ENCODE assay signal across 18 cellular contexts in the genomic region with DNA sequence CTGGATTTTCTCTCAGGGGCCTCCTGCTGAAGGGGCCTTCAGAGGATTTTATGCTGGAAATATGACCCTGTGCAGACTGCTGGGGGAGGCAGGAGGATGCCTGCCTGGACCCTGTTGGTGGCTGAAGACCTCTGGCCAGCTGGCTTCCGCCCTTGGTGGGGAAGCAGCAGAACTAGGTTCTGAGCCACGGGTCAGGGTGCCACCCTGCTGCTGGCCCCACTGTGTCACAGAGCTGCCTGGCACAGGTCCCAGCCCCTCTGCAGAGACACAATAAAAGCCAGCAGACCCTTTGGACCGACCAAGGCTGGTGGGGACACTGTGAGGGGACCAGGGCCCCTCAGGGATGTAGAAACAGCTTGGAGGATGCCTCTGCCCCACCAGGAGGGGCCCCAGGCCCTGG. TPM values are rescaled to one million over a fixed set of nuclear protein-coding genes. Genes with fewer than 3 reads are reported as not detected.
DNase-seq lines count a peak whose midpoint lies in the region; ATAC-seq and TF ChIP-seq lines count a peak whose summit lies in the region.
"Had no signal": no experiment of that assay in that cellular context is flagged by ENCODE, and none has a peak within 500 bp of the region (broad histone marks: within the 10 kb centered on the region; RNA-seq: fewer than 3 reads in every experiment).

No MANE protein-coding gene starts in this region.

- intact Hi-C loops in breast epithelium (cut with DNase I; ENCODE audit: low total_unique reads), result no loop called here

- no peak overlapping the region for H3K4me3 Mint-ChIP-seq in endodermal cell
- H3K4me3 Mint-ChIP-seq: activated CD8-positive, alpha-beta memory T cell treated with anti-CD3 and anti-CD28 coated beads, Interleukin-2, amount 10 ng/mL, durations not matched to agents 7 days and 5 days; CD4-positive, alpha-beta memory T cell; naive thymus-derived CD8-positive, alpha-beta T cell; stimulated activated naive CD8-positive, alpha-beta T cell treated with anti-CD3 and anti-CD28 coated beads, Interleukin-15, Interleukin-2, amounts not matched to agents 100 ng/mL and 50 ng/mL, for 24 hours; T-helper 1 cell treated with Interleukin-12 subunit alpha and Interleukin-12 subunit beta and Interleukin-4 antibody, amounts not matched to agents 30 μg/mL and 1 μg/mL, for 36 hours had no signal

- H3K27me3 ChIP-seq in HUES6 (ENCODE audit: control insufficient read depth, insufficient read depth, low read length) (no peaks in the 10 kb centered on the region), endodermal cell (ENCODE audit: control insufficient read depth, insufficient read depth, low read length, poor library complexity, severe bottlenecking) (no peaks in the 10 kb centered on the region), lung (ENCODE audit: control insufficient read depth, insufficient read depth) (no peaks in the 10 kb centered on the region), skeletal muscle tissue (ENCODE audit: control insufficient read depth in 3 of 3, insufficient read depth in 3 of 3, low read length in 3 of 3) (no peaks in the 10 kb centered on the region), breast epithelium (no peaks in the 10 kb centered on the region)

- TF ChIP-seq CTCF in endodermal cell (conservative IDR thresholded peaks at IDR 0.05), result no peak
- no peak for TF ChIP-seq CTCF in lung (IDR thresholded peaks at IDR 0.05; ENCODE audit: control extremely low read depth, extremely low read depth)
- no peak for TF ChIP-seq CTCF in GM20000 (IDR thresholded peaks at IDR 0.05; ENCODE audit: extremely low read depth, missing control alignments)
- no peak for TF ChIP-seq CTCF in breast epithelium (IDR thresholded peaks at IDR 0.05)

- no peak for ATAC-seq in lung (ENCODE audit: insufficient read depth, low FRiP score)
- ATAC-seq: activated CD4-positive, CD25-positive, alpha-beta regulatory T cell treated with anti-CD3 and anti-CD28 coated beads, Interleukin-2, amount 50 U/mL, for 24 hours; activated CD8-positive, alpha-beta memory T cell treated with anti-CD3 and anti-CD28 coated beads, Interleukin-2, amount 10 ng/mL, durations not matched to agents 7 days and 5 days; naive thymus-derived CD8-positive, alpha-beta T cell had no signal

- no peak for TF ChIP-seq POLR2A in breast epithelium (IDR thresholded peaks at IDR 0.05)

- DNase-seq in endodermal cell (no peak), lung (ENCODE audit: low spot score) (no peak), NCI-H446 (lab: John Stamatoyannopoulos, UW) (no peak), NCI-H1436 treated with DMSO at 0.1 percent for 48 hours (lab: John Stamatoyannopoulos, UW) (no peak), GM20000 (ENCODE audit: low spot score) (no peak), breast epithelium (ENCODE audit: low spot score in 2 of 2) (no peak)
- DNase-seq: activated CD8-positive, alpha-beta memory T cell treated with anti-CD3 and anti-CD28 coated beads, Interleukin-2, amount 10 ng/mL, durations not matched to agents 7 days and 5 days; activated effector memory CD4-positive, alpha-beta T cell treated with Interleukin-2 at 50 U/mL for 16 hours; CD4-positive, alpha-beta memory T cell; DND-41; naive thymus-derived CD8-positive, alpha-beta T cell; NCI-H146; NK-92 treated with Interleukin-12 subunit alpha and Interleukin-12 subunit beta, amount 100 ng/mL, for 24 hours had no signal

- H3K9me3 ChIP-seq in HUES6 (ENCODE audit: control insufficient read depth, insufficient read depth, low read depth, low read length) (no peaks in the 10 kb centered on the region), endodermal cell (ENCODE audit: control insufficient read depth, low read length) (no peaks in the 10 kb centered on the region), lung (ENCODE audit: control insufficient read depth in 2 of 2, insufficient read depth in 1 of 2, low read length in 1 of 2) (no peaks in the 10 kb centered on the region), skeletal muscle tissue (ENCODE audit: control insufficient read depth in 3 of 3, low read length in 3 of 3) (no peaks in the 10 kb centered on the region), breast epithelium (no peaks in the 10 kb centered on the region)

- H3K27ac Mint-ChIP-seq in endodermal cell, result no peak overlapping the region
- H3K27ac Mint-ChIP-seq: activated CD8-positive, alpha-beta memory T cell treated with anti-CD3 and anti-CD28 coated beads, Interleukin-2, amount 10 ng/mL, durations not matched to agents 7 days and 5 days had no signal

- H3K36me3 ChIP-seq in HUES6 (ENCODE audit: control insufficient read depth, insufficient read depth, low read length), result peaks cover 15% of the 10 kb centered on the region
- H3K36me3 ChIP-seq in endodermal cell (ENCODE audit: control insufficient read depth, insufficient read depth, low read length), result no peaks in the 10 kb centered on the region
- H3K36me3 ChIP-seq in lung (ENCODE audit: control insufficient read depth in 2 of 2, insufficient read depth in 2 of 2, low read length in 2 of 2), result peaks cover 0 to 2% of the 10 kb centered on the region in 2 donors
- peaks cover 0 to 5% (median 2%) of the 10 kb centered on the region in 3 donors for H3K36me3 ChIP-seq in skeletal muscle tissue (ENCODE audit: control insufficient read depth in 3 of 3, insufficient read depth in 3 of 3, low read length in 3 of 3)
- no peaks in the 10 kb centered on the region for H3K36me3 ChIP-seq in breast epithelium

- H3K4me1 ChIP-seq in HUES6 (ENCODE audit: control insufficient read depth, insufficient read depth, low read length) (peaks cover 51% of the 10 kb centered on the region), endodermal cell (ENCODE audit: control insufficient read depth, insufficient read depth, low read length) (peaks cover 4% of the 10 kb centered on the region), lung (ENCODE audit: control insufficient read depth in 2 of 2, insufficient read depth in 2 of 2, low read length in 2 of 2) (peaks cover 3 to 16% of the 10 kb centered on the region in 2 donors), skeletal muscle tissue (ENCODE audit: control insufficient read depth in 3 of 3, insufficient read depth in 3 of 3, low read length in 3 of 3) (peaks cover 23 to 42% (median 36%) of the 10 kb centered on the region in 3 donors), breast epithelium (no peaks in the 10 kb centered on the region)

- peaks cover 4% of the 10 kb centered on the region for H3K4me1 Mint-ChIP-seq in endodermal cell

- H3K27ac ChIP-seq in HUES6 (ENCODE audit: low read depth, low read length) (peak overlapping the region; percentile 5; the same call in 1 of the 2 replicates), endodermal cell (ENCODE audit: low read depth, low read length) (peak overlapping the region; percentile 58), lung (ENCODE audit: low read depth in 1 of 2, low read length in 1 of 2) (peak overlapping the region; percentile 7 to 14), skeletal muscle tissue (ENCODE audit: low read depth, low read length) (peak overlapping the region; percentile 59), breast epithelium (no peak overlapping the region)

- H3K9ac ChIP-seq in HUES6 (ENCODE audit: low read length) (no peak overlapping the region), endodermal cell (ENCODE audit: extremely low read depth, low read length, poor library complexity, severe bottlenecking) (no peak overlapping the region), skeletal muscle tissue (ENCODE audit: low read depth in 1 of 3, low read length in 3 of 3) (peak overlapping the region; percentile 6 to 74 (median 54))

- 89 to 92% methylated on average over 1 to 3 of the region's 3 CpGs for WGBS in endodermal cell (ENCODE audit: insufficient coverage in 1 of 2, insufficient read length in 1 of 2), 2 experiments
- WGBS in lung, 2 donors, result 69 to 81% methylated on average over 3 of the region's 3 CpGs

- H3K4me3 ChIP-seq in HUES6 (ENCODE audit: low read depth, low read length) (no peak overlapping the region), endodermal cell (ENCODE audit: low read length) (no peak overlapping the region), lung (no peak overlapping the region), skeletal muscle tissue (ENCODE audit: low read length in 3 of 3) (peak overlapping the region in 1 of 3 donors; percentile 13), breast epithelium (no peak overlapping the region)

- H3K9me3 Mint-ChIP-seq in endodermal cell, result no peaks in the 10 kb centered on the region
- H3K9me3 Mint-ChIP-seq: CD4-positive, alpha-beta memory T cell; naive thymus-derived CD8-positive, alpha-beta T cell; stimulated activated naive CD8-positive, alpha-beta T cell treated with anti-CD3 and anti-CD28 coated beads, Interleukin-15, Interleukin-2, amounts not matched to agents 100 ng/mL and 50 ng/mL, for 24 hours; T-helper 1 cell treated with Interleukin-12 subunit alpha and Interleukin-12 subunit beta and Interleukin-4 antibody, amounts not matched to agents 30 μg/mL and 1 μg/mL, for 36 hours had no signal

- H3K27me3 Mint-ChIP-seq in endodermal cell (ENCODE audit: insufficient read depth), result no peaks in the 10 kb centered on the region
- H3K27me3 Mint-ChIP-seq: activated CD8-positive, alpha-beta memory T cell treated with anti-CD3 and anti-CD28 coated beads, Interleukin-2, amount 10 ng/mL, durations not matched to agents 7 days and 5 days; CD4-positive, alpha-beta memory T cell; naive thymus-derived CD8-positive, alpha-beta T cell; stimulated activated naive CD8-positive, alpha-beta T cell treated with anti-CD3 and anti-CD28 coated beads, Interleukin-15, Interleukin-2, amounts not matched to agents 100 ng/mL and 50 ng/mL, for 24 hours had no signal

- H3K36me3 Mint-ChIP-seq in endodermal cell (ENCODE audit: low read depth), result peaks cover 16% of the 10 kb centered on the region

RNA-seq across cellular contexts. Expression of gene SREBF2, which starts 6.9 kb away (rescaled TPM):
- total RNA-seq in endodermal cell, result 100 to 1,000 TPM; 125 to 135 TPM
- 220 TPM for polyA plus RNA-seq in endodermal cell (2013, experiment 1 of 2)
- polyA plus RNA-seq in endodermal cell (2013, experiment 2 of 2), result 204 TPM
- total RNA-seq in lung, result 100 to 1,000 TPM in 1 of 2 donors, 10 to 100 TPM in 1; 68.1 to 155 TPM
- 10 to 100 TPM; 70.6 to 81.2 TPM for polyA plus RNA-seq in lung
- total RNA-seq in skeletal muscle tissue, result 20.9 TPM
- total RNA-seq in breast epithelium, result 10 to 100 TPM; 20.8 to 33.5 (median 32.1) TPM

RNA-seq across cellular contexts. Expression of gene CCDC134, which starts 25.5 kb away (rescaled TPM):
- total RNA-seq in endodermal cell, result 10 to 100 TPM; 15.0 to 21.0 TPM
- polyA plus RNA-seq in endodermal cell (2013, experiment 1 of 2), result 7.2 TPM
- 8.8 TPM for polyA plus RNA-seq in endodermal cell (2013, experiment 2 of 2)
- 10 to 100 TPM in 1 of 2 donors, 1 to 10 TPM in 1; 9.9 to 10.6 TPM for total RNA-seq in lung
- 1 to 10 TPM; 2.5 to 4.2 TPM for polyA plus RNA-seq in lung
- 30.3 TPM for total RNA-seq in skeletal muscle tissue
- 10 to 100 TPM in 2 of 3 donors, 1 to 10 TPM in 1; 4.0 to 12.3 (median 10.8) TPM for total RNA-seq in breast epithelium

Comparison
In these comparisons a context has a peak if more than half of its experiments do, and no peak if none do; other contexts are left out.
1. H3K27ac ChIP-seq: peak in HUES6 (single experiment), endodermal cell (single experiment), lung (2 of 2) and skeletal muscle tissue (single experiment); none in breast epithelium (0 of 2).
2. H3K9ac ChIP-seq: peak in skeletal muscle tissue (3 of 3); none in HUES6 (single experiment) and endodermal cell (single experiment).